Comparison of ENCODE assay signal across 17 cellular contexts in genomic region chr7:50203521-50203920, GRCh38.
"Had no signal": no experiment of that assay in that cellular context is flagged by ENCODE, and none has a peak within 500 bp of the region (broad histone marks: within the 10 kb centered on the region; RNA-seq: fewer than 3 reads in every experiment).

No MANE protein-coding gene starts in this region.

- H3K79me2 ChIP-seq: hepatocyte had no signal

- DNase-seq: activated naive CD4-positive, alpha-beta T cell; left lung; naive thymus-derived CD8-positive, alpha-beta T cell; nucleus accumbens; right cardiac atrium; stimulated activated CD4-positive, alpha-beta T cell treated with anti-CD3 and anti-CD28 coated beads, Interleukin-4, amount 100 ng/mL, for 24 hours; stomach; testis had no signal

- H3K9me3 ChIP-seq: left lung, stomach, testis had no signal

- H3K9me3 Mint-ChIP-seq: activated T-helper 1 cell treated with anti-CD3 and anti-CD28 coated beads, Interleukin-12 subunit alpha, Interleukin-12 subunit beta, Interleukin-2, Interleukin-4 antibody, amounts not matched to agents 30 ng/mL and 10 ng/mL and 1 ng/mL, durations not matched to agents 14 hours and 24 hours and 36 hours; naive thymus-derived CD8-positive, alpha-beta T cell had no signal

- H3K27ac ChIP-seq: cardiac muscle cell, hepatocyte, left lung, SK-N-MC, skin epidermis, stomach, testis, VCaP had no signal

- H3K36me3 Mint-ChIP-seq: naive thymus-derived CD8-positive, alpha-beta T cell had no signal

- H3K4me3 Mint-ChIP-seq: activated T-helper 1 cell treated with anti-CD3 and anti-CD28 coated beads, Interleukin-12 subunit alpha, Interleukin-12 subunit beta, Interleukin-2, Interleukin-4 antibody, amounts not matched to agents 30 ng/mL and 10 ng/mL and 1 ng/mL, durations not matched to agents 14 hours and 24 hours and 36 hours had no signal

- ATAC-seq: left lung; naive thymus-derived CD8-positive, alpha-beta T cell; right cardiac atrium had no signal

- H3K4me2 ChIP-seq: hepatocyte had no signal

- H3K36me3 ChIP-seq: cardiac muscle cell, left lung, stomach had no signal

- H3K4me3 ChIP-seq: cardiac muscle cell, hepatocyte, left lung, SK-N-MC, skin epidermis, stomach, testis had no signal

- H3K27me3 ChIP-seq: hepatocyte, left lung, testis had no signal

- H3K27me3 Mint-ChIP-seq: naive thymus-derived CD8-positive, alpha-beta T cell had no signal

- FAIRE-seq: endometrium, keratinocyte had no signal

- H2AFZ ChIP-seq: hepatocyte had no signal

- H3K27ac Mint-ChIP-seq: progenitor cell of endocrine pancreas had no signal
